21 cellular contexts compared by ENCODE assay signal in genomic region chr14:21724115-21724973, GRCh38. TPM values are rescaled to one million over a fixed set of nuclear protein-coding genes. Genes with fewer than 3 reads are reported as not detected.
A peak's percentile ranks its signal among the peaks of the same experiment; 100 is the strongest.
DNase-seq lines count a peak whose midpoint lies in the region; ATAC-seq lines count a peak whose summit lies in the region.
"Had no signal": no experiment of that assay in that cellular context is flagged by ENCODE, and none has a peak within 500 bp of the region (broad histone marks: within the 10 kb centered on the region; RNA-seq: fewer than 3 reads in every experiment).

No MANE protein-coding gene starts in this region.

- H3K27me3 ChIP-seq in CD4-positive, CD25-positive, alpha-beta regulatory T cell (ENCODE audit: control insufficient read depth, insufficient read depth, low read length) = peaks cover 23% of the 10 kb centered on the region
- no peaks in the 10 kb centered on the region for H3K27me3 ChIP-seq in effector memory CD4-positive, alpha-beta T cell (replicated peaks; ENCODE audit: control insufficient read depth, insufficient read depth, low read length, poor library complexity, severe bottlenecking)
- H3K27me3 ChIP-seq: tibial artery had no signal

- intact Hi-C loops in activated CD4-positive, alpha-beta T cell treated with anti-CD3 and anti-CD28 coated beads for 36 hours (cut with DNase I, micrococcal nuclease) = loop anchor here in 1 of 2 experiments (5.0 kb wide), 2 partner anchors 793 to 813 kb away; no protein-coding TSS in a partner anchor
- intact Hi-C loops in activated CD4-positive, alpha-beta memory T cell treated with anti-CD3 and anti-CD28 coated beads for 36 hours (cut with micrococcal nuclease) = loop anchor here (5.0 kb wide), 1 partner anchor 833 kb away; no protein-coding TSS in a partner anchor

- POLR2A ChIA-PET in activated CD4-positive, alpha-beta T cell treated with anti-CD3 and anti-CD28 coated beads for 36 hours (lab: Charles Lee) = no interaction called here
- POLR2A ChIA-PET in activated CD4-positive, alpha-beta memory T cell treated with anti-CD3 and anti-CD28 coated beads for 36 hours (lab: Charles Lee) = interaction anchor here (0.7 kb wide), 1 partner anchor 823 kb away, joined by 3 read pairs; no protein-coding TSS in a partner anchor

- no peak for DNase-seq in activated CD4-positive, alpha-beta T cell treated with anti-CD3 and anti-CD28 coated beads for 36 hours
- DNase-seq in activated CD4-positive, alpha-beta T cell treated with anti-CD3 and anti-CD28 coated beads for 1 hour = no peak
- DNase-seq in CD4-positive, CD25-positive, alpha-beta regulatory T cell = no peak
- no peak for DNase-seq in activated CD4-positive, alpha-beta memory T cell treated with anti-CD3 and anti-CD28 coated beads for 36 hours
- DNase-seq in effector memory CD4-positive, alpha-beta T cell = no peak
- no peak for DNase-seq in EL
- DNase-seq: 8988T, left ventricle myocardium superior, midbrain, natural killer cell, NCI-H1048, NCI-H510A treated with DMSO at 0.1 percent for 48 hours, stomach, tibial artery had no signal

- H3K9me3 ChIP-seq in CD4-positive, CD25-positive, alpha-beta regulatory T cell (ENCODE audit: control insufficient read depth in 2 of 2, low read length in 2 of 2) = no peaks in the 10 kb centered on the region
- no peaks in the 10 kb centered on the region for H3K9me3 ChIP-seq in effector memory CD4-positive, alpha-beta T cell (ENCODE audit: control insufficient read depth, low read length)
- H3K9me3 ChIP-seq: stomach, tibial artery had no signal

- peak overlapping the region; percentile 55 for H3K4me3 ChIP-seq in CD4-positive, CD25-positive, alpha-beta regulatory T cell (ENCODE audit: low read depth, low read length)
- H3K4me3 ChIP-seq in effector memory CD4-positive, alpha-beta T cell (ENCODE audit: insufficient read depth, low read depth, low read length, poor library complexity, severe bottlenecking) = no peak overlapping the region
- H3K4me3 ChIP-seq: stomach, tibial artery had no signal

- peaks cover 18% of the 10 kb centered on the region for H3K27me3 Mint-ChIP-seq in activated CD4-positive, alpha-beta T cell treated with anti-CD3 and anti-CD28 coated beads for 36 hours
- peaks cover 55% of the 10 kb centered on the region for H3K27me3 Mint-ChIP-seq in CD4-positive, CD25-positive, alpha-beta regulatory T cell
- H3K27me3 Mint-ChIP-seq in activated CD4-positive, alpha-beta memory T cell treated with anti-CD3 and anti-CD28 coated beads for 36 hours = peaks cover 14% of the 10 kb centered on the region

- H3K36me3 Mint-ChIP-seq in activated CD4-positive, alpha-beta T cell treated with anti-CD3 and anti-CD28 coated beads for 36 hours (ENCODE audit: low read depth) = no peaks in the 10 kb centered on the region
- H3K36me3 Mint-ChIP-seq in CD4-positive, CD25-positive, alpha-beta regulatory T cell = no peaks in the 10 kb centered on the region
- no peaks in the 10 kb centered on the region for H3K36me3 Mint-ChIP-seq in activated CD4-positive, alpha-beta memory T cell treated with anti-CD3 and anti-CD28 coated beads for 36 hours
- H3K36me3 Mint-ChIP-seq: brain, natural killer cell had no signal

- no peaks in the 10 kb centered on the region for H3K4me1 Mint-ChIP-seq in activated CD4-positive, alpha-beta T cell treated with anti-CD3 and anti-CD28 coated beads for 36 hours
- peaks cover 0 to 4% (median 2%) of the 10 kb centered on the region in 4 donors for H3K4me1 Mint-ChIP-seq in CD4-positive, CD25-positive, alpha-beta regulatory T cell
- H3K4me1 Mint-ChIP-seq in activated CD4-positive, alpha-beta memory T cell treated with anti-CD3 and anti-CD28 coated beads for 36 hours (ENCODE audit: low read depth) = peaks cover 3% of the 10 kb centered on the region
- H3K4me1 Mint-ChIP-seq: brain, natural killer cell had no signal

- no peak overlapping the region for H3K27ac ChIP-seq in CD4-positive, CD25-positive, alpha-beta regulatory T cell (ENCODE audit: insufficient read depth, low read length, poor library complexity, severe bottlenecking)
- H3K27ac ChIP-seq in effector memory CD4-positive, alpha-beta T cell (ENCODE audit: insufficient read depth, low read length, poor library complexity, severe bottlenecking) = peak overlapping the region; percentile 43
- H3K27ac ChIP-seq: stomach, tibial artery had no signal

- CTCF ChIA-PET in activated CD4-positive, alpha-beta T cell treated with anti-CD3 and anti-CD28 coated beads for 36 hours (lab: Charles Lee) = interaction anchor here (0.9 to 7.4 kb wide), 9 partner anchors 8 to 810 kb away, joined by 3 to 73 read pairs (median 5); no protein-coding TSS in a partner anchor
- CTCF ChIA-PET in activated CD4-positive, alpha-beta memory T cell treated with anti-CD3 and anti-CD28 coated beads for 36 hours (lab: Charles Lee) = interaction anchor here (1.1 to 2.7 kb wide), 8 partner anchors 10 to 836 kb away, joined by 3 to 27 read pairs (median 4); no protein-coding TSS in a partner anchor

- H3K4me1 ChIP-seq in CD4-positive, CD25-positive, alpha-beta regulatory T cell (ENCODE audit: control insufficient read depth, insufficient read depth, low read length, poor library complexity, severe bottlenecking) = no peaks in the 10 kb centered on the region
- no peaks in the 10 kb centered on the region for H3K4me1 ChIP-seq in effector memory CD4-positive, alpha-beta T cell (ENCODE audit: control insufficient read depth, insufficient read depth, low read length, poor library complexity, severe bottlenecking)
- H3K4me1 ChIP-seq: stomach, tibial artery had no signal

- peak overlapping the region; percentile 70 for H3K4me3 Mint-ChIP-seq in activated CD4-positive, alpha-beta T cell treated with anti-CD3 and anti-CD28 coated beads for 36 hours
- peak overlapping the region in 3 of 4 donors; percentile 71 to 85 (median 80) for H3K4me3 Mint-ChIP-seq in CD4-positive, CD25-positive, alpha-beta regulatory T cell
- peak overlapping the region; percentile 69 for H3K4me3 Mint-ChIP-seq in activated CD4-positive, alpha-beta memory T cell treated with anti-CD3 and anti-CD28 coated beads for 36 hours
- H3K4me3 Mint-ChIP-seq: brain, natural killer cell had no signal

- ATAC-seq in activated CD4-positive, alpha-beta T cell treated with anti-CD3 and anti-CD28 coated beads for 36 hours = no peak
- no peak for ATAC-seq in CD4-positive, CD25-positive, alpha-beta regulatory T cell (ENCODE audit: low read depth in 2 of 2)
- no peak for ATAC-seq in GM18907 (IDR thresholded peaks at IDR 0.05; ENCODE audit: unreplicated experiment)
- no peak for ATAC-seq in GM18517 (IDR thresholded peaks at IDR 0.05; ENCODE audit: unreplicated experiment)
- ATAC-seq: left ventricle myocardium superior, PC-3 had no signal

- no peaks in the 10 kb centered on the region for H3K36me3 ChIP-seq in CD4-positive, CD25-positive, alpha-beta regulatory T cell (ENCODE audit: control insufficient read depth, insufficient read depth, low read length)
- no peaks in the 10 kb centered on the region for H3K36me3 ChIP-seq in effector memory CD4-positive, alpha-beta T cell (ENCODE audit: control insufficient read depth, insufficient read depth, low read length)
- H3K36me3 ChIP-seq: stomach, tibial artery had no signal

- no peaks in the 10 kb centered on the region for H3K9me3 Mint-ChIP-seq in activated CD4-positive, alpha-beta T cell treated with anti-CD3 and anti-CD28 coated beads for 36 hours (ENCODE audit: low read depth)
- H3K9me3 Mint-ChIP-seq in CD4-positive, CD25-positive, alpha-beta regulatory T cell = peaks cover 0 to 4% (median 0%) of the 10 kb centered on the region in 7 donors
- no peaks in the 10 kb centered on the region for H3K9me3 Mint-ChIP-seq in activated CD4-positive, alpha-beta memory T cell treated with anti-CD3 and anti-CD28 coated beads for 36 hours
- H3K9me3 Mint-ChIP-seq: brain, natural killer cell had no signal

- peak overlapping the region; percentile 77 for H3K27ac Mint-ChIP-seq in activated CD4-positive, alpha-beta T cell treated with anti-CD3 and anti-CD28 coated beads for 36 hours
- peak overlapping the region in 1 of 3 donors; percentile 5 for H3K27ac Mint-ChIP-seq in CD4-positive, CD25-positive, alpha-beta regulatory T cell
- H3K27ac Mint-ChIP-seq in activated CD4-positive, alpha-beta memory T cell treated with anti-CD3 and anti-CD28 coated beads for 36 hours = peak overlapping the region; percentile 80
- H3K27ac Mint-ChIP-seq: brain, natural killer cell had no signal

RNA-seq across cellular contexts. Expression of gene OR4E1, which starts 50.7 kb away (rescaled TPM):
- total RNA-seq in activated CD4-positive, alpha-beta T cell treated with anti-CD3 and anti-CD28 coated beads for 36 hours = under 1 TPM; 0.07 to 0.11 TPM
- not detected for total RNA-seq in CD4-positive, CD25-positive, alpha-beta regulatory T cell
- polyA plus RNA-seq in CD4-positive, CD25-positive, alpha-beta regulatory T cell = under 1 TPM in 1 of 4 donors, not detected in 3; 0.18 TPM
- total RNA-seq in activated CD4-positive, alpha-beta memory T cell treated with anti-CD3 and anti-CD28 coated beads for 36 hours = under 1 TPM; 0.07 TPM
- total RNA-seq: chondrocyte, H7, left ventricle myocardium superior, natural killer cell, osteoblast, PC-3, stomach had no signal
- polyA plus RNA-seq: stomach had no signal
